Comparison of ENCODE assay signal across 8 cellular contexts in the genomic region with DNA sequence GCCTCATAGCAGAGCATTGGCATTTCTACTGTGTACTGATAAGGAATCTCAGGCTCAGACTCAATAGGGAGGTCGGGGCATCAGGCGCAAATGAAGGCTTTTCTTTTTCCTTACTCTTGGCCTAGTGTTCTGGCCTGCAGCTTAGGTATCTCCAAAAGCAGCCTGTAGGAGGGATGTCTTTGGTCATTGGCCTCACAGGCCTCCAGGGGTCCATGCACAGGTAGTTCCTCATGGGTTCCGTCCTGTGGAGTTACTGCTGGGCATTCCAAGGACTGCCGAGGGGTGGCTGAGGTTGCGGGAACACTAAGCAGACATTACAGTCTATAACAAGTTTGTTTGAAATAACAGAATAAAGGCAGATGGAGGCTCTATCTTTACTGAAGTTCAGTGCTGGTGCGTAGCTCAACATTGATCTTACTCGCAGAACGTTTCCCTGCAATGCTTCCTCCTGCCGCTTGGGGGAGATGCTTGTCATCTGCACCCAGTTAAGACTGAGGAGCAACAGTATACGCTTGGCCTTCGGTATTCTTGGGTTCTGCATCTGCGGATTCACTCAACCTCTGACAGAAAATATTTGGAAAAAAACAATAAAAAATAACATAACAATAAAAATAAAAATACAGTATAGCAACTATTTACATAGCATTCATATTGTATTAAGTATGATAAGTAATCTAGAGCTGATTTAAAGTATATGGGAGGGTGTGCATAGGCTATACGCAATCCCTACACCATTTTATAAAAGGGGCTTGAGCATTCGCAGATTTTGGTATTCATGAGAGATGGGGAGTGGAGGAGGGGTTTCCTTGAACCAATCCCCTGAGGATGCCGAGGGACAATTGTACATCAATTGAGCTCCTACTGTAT. TPM values are rescaled to one million over a fixed set of nuclear protein-coding genes. Genes with fewer than 3 reads are reported as not detected.
DNase-seq lines count a peak whose midpoint lies in the region.

No MANE protein-coding gene starts in this region.

- H3K4me1 ChIP-seq in HAP-1 = no peaks in the 10 kb centered on the region

- no peaks in the 10 kb centered on the region for H3K27me3 ChIP-seq in HAP-1 (ENCODE audit: low read depth)

- H3K36me3 Mint-ChIP-seq in activated T-helper 1 cell treated with anti-CD3 and anti-CD28 coated beads, Interleukin-12 subunit alpha, Interleukin-12 subunit beta, Interleukin-2, Interleukin-4 antibody, amounts not matched to agents 30 ng/mL and 10 ng/mL and 1 ng/mL, durations not matched to agents 14 hours and 24 hours and 36 hours (ENCODE audit: low read depth) = no peaks in the 10 kb centered on the region

- DNase-seq in EL (peak; percentile 24), HAP-1 (ENCODE audit: low spot score in 2 of 2) (peak; percentile 48 to 57), NCI-H82 (lab: John Stamatoyannopoulos, UW) (peak; percentile 63), hepatic stellate cell (ENCODE audit: low spot score) (peak; percentile 41), T1000 (lab: John Stamatoyannopoulos, UW) (no peak), medulla oblongata (ENCODE audit: extremely low spot score) (no peak)
- peak; percentile 9 for DNase-seq in activated T-helper 1 cell treated with anti-CD3 and anti-CD28 coated beads, Interleukin-12 subunit alpha, Interleukin-12 subunit beta, Interleukin-2, Interleukin-4 antibody, amounts not matched to agents 30 ng/mL and 10 ng/mL and 1 ng/mL, durations not matched to agents 14 hours and 24 hours and 36 hours (ENCODE audit: low spot score)
- DNase-seq in stimulated activated CD4-positive, alpha-beta T cell treated with anti-CD3 and anti-CD28 coated beads, Interleukin-4, amount 100 ng/mL, for 1 hour = peak; percentile 18

- H3K9me3 Mint-ChIP-seq in activated T-helper 1 cell treated with anti-CD3 and anti-CD28 coated beads, Interleukin-12 subunit alpha, Interleukin-12 subunit beta, Interleukin-2, Interleukin-4 antibody, amounts not matched to agents 30 ng/mL and 10 ng/mL and 1 ng/mL, durations not matched to agents 14 hours and 24 hours and 36 hours = no peaks in the 10 kb centered on the region

- H3K4me3 ChIP-seq in HAP-1 = no peak overlapping the region

- intact Hi-C loops in activated T-helper 1 cell treated with anti-CD3 and anti-CD28 coated beads, Interleukin-12 subunit alpha, Interleukin-12 subunit beta, Interleukin-2, Interleukin-4 antibody, amounts not matched to agents 30 ng/mL and 10 ng/mL and 1 ng/mL, durations not matched to agents 14 hours and 24 hours and 36 hours (cut with micrococcal nuclease) = loop anchor here (5.0 kb wide), 1 partner anchor 214 kb away; no protein-coding TSS in a partner anchor

- no peak overlapping the region for H3K4me3 Mint-ChIP-seq in activated T-helper 1 cell treated with anti-CD3 and anti-CD28 coated beads, Interleukin-12 subunit alpha, Interleukin-12 subunit beta, Interleukin-2, Interleukin-4 antibody, amounts not matched to agents 30 ng/mL and 10 ng/mL and 1 ng/mL, durations not matched to agents 14 hours and 24 hours and 36 hours

- in situ Hi-C loops in HAP-1 (cut with MboI; ENCODE audit: low sequenced_read_pairs) = no loop called here

- H3K27me3 Mint-ChIP-seq in activated T-helper 1 cell treated with anti-CD3 and anti-CD28 coated beads, Interleukin-12 subunit alpha, Interleukin-12 subunit beta, Interleukin-2, Interleukin-4 antibody, amounts not matched to agents 30 ng/mL and 10 ng/mL and 1 ng/mL, durations not matched to agents 14 hours and 24 hours and 36 hours (ENCODE audit: insufficient read depth) = peaks cover 7% of the 10 kb centered on the region

- H3K27ac Mint-ChIP-seq in activated T-helper 1 cell treated with anti-CD3 and anti-CD28 coated beads, Interleukin-12 subunit alpha, Interleukin-12 subunit beta, Interleukin-2, Interleukin-4 antibody, amounts not matched to agents 30 ng/mL and 10 ng/mL and 1 ng/mL, durations not matched to agents 14 hours and 24 hours and 36 hours = no peak overlapping the region

- no peaks in the 10 kb centered on the region for H3K9me3 ChIP-seq in HAP-1

- H3K4me1 Mint-ChIP-seq in activated T-helper 1 cell treated with anti-CD3 and anti-CD28 coated beads, Interleukin-12 subunit alpha, Interleukin-12 subunit beta, Interleukin-2, Interleukin-4 antibody, amounts not matched to agents 30 ng/mL and 10 ng/mL and 1 ng/mL, durations not matched to agents 14 hours and 24 hours and 36 hours (ENCODE audit: low read depth) = no peaks in the 10 kb centered on the region

- H3K36me3 ChIP-seq in HAP-1 (replicated peaks) = no peaks in the 10 kb centered on the region

RNA-seq across cellular contexts. Expression of a gene that starts 58.9 kb away (rescaled TPM):
- total RNA-seq in activated T-helper 1 cell treated with anti-CD3 and anti-CD28 coated beads, Interleukin-12 subunit alpha, Interleukin-12 subunit beta, Interleukin-2, Interleukin-4 antibody, amounts not matched to agents 30 ng/mL and 10 ng/mL and 1 ng/mL, durations not matched to agents 14 hours and 24 hours and 36 hours = 0.18 and 0.20 TPM in 2 replicates

Comparison
In these comparisons a context has a peak if more than half of its experiments do, and no peak if none do; other contexts are left out.
1. DNase-seq: peak in EL (single experiment), HAP-1 (2 of 2), NCI-H82 (single experiment), activated T-helper 1 cell treated with anti-CD3 and anti-CD28 coated beads, Interleukin-12 subunit alpha, Interleukin-12 subunit beta, Interleukin-2, Interleukin-4 antibody, amounts not matched to agents 30 ng/mL and 10 ng/mL and 1 ng/mL, durations not matched to agents 14 hours and 24 hours and 36 hours (single experiment), hepatic stellate cell (single experiment) and stimulated activated CD4-positive, alpha-beta T cell treated with anti-CD3 and anti-CD28 coated beads, Interleukin-4, amount 100 ng/mL, for 1 hour (single experiment); none in T1000 (single experiment) and medulla oblongata (single experiment).